15 cellular contexts compared by ENCODE assay signal in genomic region chr22:40241200-40241763, GRCh38.
DNase-seq lines count a peak whose midpoint lies in the region; ATAC-seq and TF ChIP-seq lines count a peak whose summit lies in the region.
"Had no signal": no experiment of that assay in that cellular context is flagged by ENCODE, and none has a peak within 500 bp of the region (broad histone marks: within the 10 kb centered on the region; RNA-seq: fewer than 3 reads in every experiment).

No MANE protein-coding gene starts in this region.

- H4K20me1 ChIP-seq in MM.1S (ENCODE audit: insufficient read depth, low read length): no peaks in the 10 kb centered on the region

- no peaks in the 10 kb centered on the region for H3K9me2 ChIP-seq in MM.1S (replicated peaks; ENCODE audit: insufficient read depth, low read length)

- intact Hi-C loops in upper lobe of right lung (cut with DNase I): no loop called here

- no peak for TF ChIP-seq CTCF in MM.1S (IDR thresholded peaks at IDR 0.05; ENCODE audit: low read length)
- TF ChIP-seq CTCF in upper lobe of right lung (IDR thresholded peaks at IDR 0.05): no peak

- no peaks in the 10 kb centered on the region for H3K27me3 Mint-ChIP-seq in activated naive CD4-positive, alpha-beta T cell treated with anti-CD3 and anti-CD28 coated beads, Interleukin-2, amount 50 U/mL, for 24 hours
- H3K27me3 Mint-ChIP-seq in naive thymus-derived CD8-positive, alpha-beta T cell: no peaks in the 10 kb centered on the region

- H3K4me1 Mint-ChIP-seq in activated naive CD4-positive, alpha-beta T cell treated with anti-CD3 and anti-CD28 coated beads, Interleukin-2, amount 50 U/mL, for 24 hours: peaks cover 93% of the 10 kb centered on the region
- H3K4me1 Mint-ChIP-seq in naive thymus-derived CD8-positive, alpha-beta T cell: peaks cover 44 to 88% (median 82%) of the 10 kb centered on the region in 4 donors

- H3K27ac ChIP-seq in SJCRH30 (no peak overlapping the region), MM.1S (ENCODE audit: low read length) (no peak overlapping the region), upper lobe of right lung (no peak overlapping the region)
- H3K27ac ChIP-seq: upper lobe of left lung had no signal

- no peak overlapping the region for H3K4me3 ChIP-seq in Jurkat, Clone E6-1 (ENCODE audit: low read length)
- H3K4me3 ChIP-seq in SJCRH30 (no peak overlapping the region), MM.1S (ENCODE audit: low read length) (no peak overlapping the region), upper lobe of right lung (no peak overlapping the region)
- H3K4me3 ChIP-seq: upper lobe of left lung had no signal

- H3K27me3 ChIP-seq in SJCRH30 (no peaks in the 10 kb centered on the region), MM.1S (replicated peaks; ENCODE audit: insufficient read depth, low read length) (no peaks in the 10 kb centered on the region), upper lobe of right lung (no peaks in the 10 kb centered on the region)
- H3K27me3 ChIP-seq: upper lobe of left lung had no signal

- POLR2A ChIA-PET in naive thymus-derived CD8-positive, alpha-beta T cell (lab: Charles Lee): interaction anchor here (0.5 to 1.3 kb wide), 4 partner anchors 16 to 82 kb away, joined by 3 read pairs; partner anchors contain the start of gene TNRC6B

- no peaks in the 10 kb centered on the region for H3K9me3 Mint-ChIP-seq in activated naive CD4-positive, alpha-beta T cell treated with anti-CD3 and anti-CD28 coated beads, Interleukin-2, amount 50 U/mL, for 24 hours
- H3K9me3 Mint-ChIP-seq in naive thymus-derived CD8-positive, alpha-beta T cell: no peaks in the 10 kb centered on the region

- H3K36me3 Mint-ChIP-seq in activated naive CD4-positive, alpha-beta T cell treated with anti-CD3 and anti-CD28 coated beads, Interleukin-2, amount 50 U/mL, for 24 hours: no peaks in the 10 kb centered on the region
- peaks cover 0 to 20% (median 0%) of the 10 kb centered on the region in 3 donors for H3K36me3 Mint-ChIP-seq in naive thymus-derived CD8-positive, alpha-beta T cell

- H3K79me2 ChIP-seq in MM.1S (ENCODE audit: low read length): peaks cover 78% of the 10 kb centered on the region

- H3K4me1 ChIP-seq in SJCRH30 (peaks cover 4% of the 10 kb centered on the region; the same call in 1 of the 2 replicates), MM.1S (ENCODE audit: low read length) (peaks cover 24% of the 10 kb centered on the region), upper lobe of right lung (peaks cover 28% of the 10 kb centered on the region)

- no peak overlapping the region for H3K9ac ChIP-seq in MM.1S (ENCODE audit: low read length)

- no peak for DNase-seq in activated CD4-positive, CD25-positive, alpha-beta regulatory T cell treated with anti-CD3 and anti-CD28 coated beads, Interleukin-2, amount 50 U/mL, for 72 hours
- DNase-seq in Jurkat, Clone E6-1 (ENCODE audit: low read depth, low spot score): peak; percentile 47
- peak in 4 of 10 donors; percentile 23 to 75 (median 70) for DNase-seq in naive thymus-derived CD8-positive, alpha-beta T cell
- DNase-seq in SJCRH30 (no peak), MM.1S (no peak), upper lobe of right lung (no peak)
- DNase-seq: 8988T, erythroblast, IMR-90, NCI-H1417, NCI-H510A, RPMI8226, upper lobe of left lung had no signal

- peaks cover 11% of the 10 kb centered on the region; the same call in 1 of the 2 replicates for H3F3A ChIP-seq in MM.1S (ENCODE audit: insufficient read depth, low read length)

- no peak overlapping the region for H2AFZ ChIP-seq in MM.1S (ENCODE audit: low read length)

- H3K36me3 ChIP-seq in SJCRH30: no peaks in the 10 kb centered on the region; the same call in 1 of the 2 replicates
- H3K36me3 ChIP-seq in MM.1S (replicated peaks; ENCODE audit: insufficient read depth, low read length): no peaks in the 10 kb centered on the region
- H3K36me3 ChIP-seq in upper lobe of right lung: peaks cover 5% of the 10 kb centered on the region
- H3K36me3 ChIP-seq: upper lobe of left lung had no signal

- H3K9me3 ChIP-seq in SJCRH30 (replicated peaks) (no peaks in the 10 kb centered on the region), MM.1S (replicated peaks; ENCODE audit: insufficient read depth, low read length) (no peaks in the 10 kb centered on the region), upper lobe of right lung (no peaks in the 10 kb centered on the region)
- H3K9me3 ChIP-seq: upper lobe of left lung had no signal

- H3K27ac Mint-ChIP-seq in activated naive CD4-positive, alpha-beta T cell treated with anti-CD3 and anti-CD28 coated beads, Interleukin-2, amount 50 U/mL, for 24 hours: peak overlapping the region; percentile 87
- peak overlapping the region; percentile 48 to 96 (median 84) for H3K27ac Mint-ChIP-seq in naive thymus-derived CD8-positive, alpha-beta T cell

- peak; percentile 92 to 95 for ATAC-seq in activated CD4-positive, CD25-positive, alpha-beta regulatory T cell treated with anti-CD3 and anti-CD28 coated beads, Interleukin-2, amount 50 U/mL, for 24 hours
- ATAC-seq in naive thymus-derived CD8-positive, alpha-beta T cell: peak; percentile 80 to 87
- no peak for ATAC-seq in upper lobe of right lung

- H3K4me3 Mint-ChIP-seq in activated naive CD4-positive, alpha-beta T cell treated with anti-CD3 and anti-CD28 coated beads, Interleukin-2, amount 50 U/mL, for 24 hours: peak overlapping the region; percentile 43
- H3K4me3 Mint-ChIP-seq in naive thymus-derived CD8-positive, alpha-beta T cell: peak overlapping the region; percentile 25 to 80 (median 66)

- H3K4me2 ChIP-seq in MM.1S (ENCODE audit: low read depth, low read length): no peak overlapping the region
